8 cellular contexts compared by ENCODE assay signal in genomic region chr7:7569113-7569527, GRCh38. TPM values are rescaled to one million over a fixed set of nuclear protein-coding genes. Genes with fewer than 3 reads are reported as not detected.
DNase-seq lines count a peak whose midpoint lies in the region; ATAC-seq, FAIRE-seq and TF ChIP-seq lines count a peak whose summit lies in the region.

No MANE protein-coding gene starts in this region.

- no peaks in the 10 kb centered on the region for H3K27me3 Mint-ChIP-seq in GM23338 (ENCODE audit: insufficient read depth, low read depth, poor library complexity)

- peak overlapping the region; percentile 86 for H3K4me3 Mint-ChIP-seq in GM23338

- H3K4me1 Mint-ChIP-seq in GM23338 = peaks cover 18% of the 10 kb centered on the region; the same call in 2 of the 3 replicates

- peaks cover 17% of the 10 kb centered on the region for H4K20me1 ChIP-seq in GM23338 (replicated peaks; ENCODE audit: insufficient read depth)
- H4K20me1 ChIP-seq in hepatocyte (ENCODE audit: insufficient read depth, poor library complexity, severe bottlenecking) = no peaks in the 10 kb centered on the region

- H3F3A ChIP-seq in GM23338 (replicated peaks; ENCODE audit: low read depth) = peaks cover 4% of the 10 kb centered on the region; the same call in 1 of the 2 replicates

- H3K4me2 ChIP-seq in GM23338 (0 out of 2 replicates have a peak overlapping the region, but pooled peaks have one; percentile 93), hepatocyte (peak overlapping the region; percentile 90)

- peaks cover 8% of the 10 kb centered on the region; the same call in 1 of the 2 replicates for H3K9me2 ChIP-seq in GM23338 (ENCODE audit: insufficient read depth)
- no peaks in the 10 kb centered on the region for H3K9me2 ChIP-seq in hepatocyte (replicated peaks; ENCODE audit: insufficient read depth)

- peaks cover 22% of the 10 kb centered on the region for H3K4me1 ChIP-seq in GM23338 (ENCODE audit: insufficient read depth)
- peaks cover 25% of the 10 kb centered on the region for H3K4me1 ChIP-seq in hepatocyte (ENCODE audit: insufficient read depth)

- H2AFZ ChIP-seq in GM23338 (no peak overlapping the region), hepatocyte (no peak overlapping the region)

- H3K27ac Mint-ChIP-seq in GM23338 = 0 out of 2 replicates have a peak overlapping the region, but pooled peaks have one; percentile 7

- peak; percentile 89 for FAIRE-seq in GM18507 (lab: Jason Lieb, UNC)

- in situ Hi-C loops in G401 (cut with HindIII; ENCODE audit: low sequenced_read_pairs) = no loop called here

- peak; percentile 50 for DNase-seq in GM18507 (ENCODE audit: extremely low spot score, insufficient read length, low read depth)
- no peak for DNase-seq in GM23338 (ENCODE audit: low spot score)
- DNase-seq in NB4 (ENCODE audit: low read depth) = peak; percentile 66
- DNase-seq in hepatocyte (ENCODE audit: low spot score) = no peak
- DNase-seq in NK-92 (lab: John Stamatoyannopoulos, UW; ENCODE audit: unreplicated experiment) = no peak
- no peak for DNase-seq in RKO (ENCODE audit: low spot score)
- no peak for DNase-seq in G401 (ENCODE audit: low spot score)

- peak overlapping the region; percentile 88; the same call in 1 of the 2 replicates for H3K4me3 ChIP-seq in GM23338
- peak overlapping the region; percentile 91 for H3K4me3 ChIP-seq in NB4 (ENCODE audit: low read depth, low read length)
- H3K4me3 ChIP-seq in hepatocyte = no peak overlapping the region

- H3K36me3 ChIP-seq in GM23338 (ENCODE audit: insufficient read depth) (peaks cover 5% of the 10 kb centered on the region; the same call in 1 of the 2 replicates), hepatocyte (replicated peaks; ENCODE audit: insufficient read depth, low read depth) (no peaks in the 10 kb centered on the region)

- 78% methylated on average over 5 of the region's 5 CpGs for WGBS in hepatocyte (ENCODE audit: low lambda C conversion rate, missing lambda C conversion rate)

- H3K79me2 ChIP-seq in GM23338 (replicated peaks; ENCODE audit: insufficient read depth) (peaks cover 63% of the 10 kb centered on the region), hepatocyte (peaks cover 68% of the 10 kb centered on the region)

- peaks cover 15% of the 10 kb centered on the region for H3K9me3 Mint-ChIP-seq in GM23338

- no peak for TF ChIP-seq CTCF in GM23338 (conservative IDR thresholded peaks at IDR 0.05; ENCODE audit: low read depth in 2 of 2)
- TF ChIP-seq CTCF in NB4 (IDR thresholded peaks at IDR 0.05; ENCODE audit: low read depth, low read length) = no peak
- no peak for TF ChIP-seq CTCF in hepatocyte (IDR thresholded peaks at IDR 0.05; ENCODE audit: poor library complexity)

- no peak for TF ChIP-seq POLR2A in NB4 (IDR thresholded peaks at IDR 0.05; ENCODE audit: extremely low read depth, insufficient read length)

- peaks cover 31% of the 10 kb centered on the region for H3K36me3 Mint-ChIP-seq in GM23338 (ENCODE audit: low read depth)

- ATAC-seq in GM23338 (no peak), HG02970 (IDR thresholded peaks at IDR 0.05; ENCODE audit: low FRiP score, unreplicated experiment) (no peak)

- H3K27ac ChIP-seq in GM23338 (ENCODE audit: low read depth) (no peak overlapping the region), hepatocyte (no peak overlapping the region)

- no peaks in the 10 kb centered on the region for H3K9me3 ChIP-seq in hepatocyte (ENCODE audit: low read depth)

- H3K27me3 ChIP-seq in GM23338 (ENCODE audit: insufficient read depth) = no peaks in the 10 kb centered on the region
- H3K27me3 ChIP-seq in hepatocyte = no peaks in the 10 kb centered on the region

TF ChIP-seq in GM23338, 12 proteins besides CTCF, POLR2A, EP300 and RAD21 (continues in another document):
- TF ChIP-seq EZH2 (IDR thresholded peaks at IDR 0.05; ENCODE audit: low read depth, unreplicated experiment) (no peak), ZNF331 (CRISPR knock-in tag; IDR thresholded peaks at IDR 0.05; ENCODE audit: low read depth) (no peak), POLR2AphosphoS5 (IDR thresholded peaks at IDR 0.05; ENCODE audit: low read depth) (no peak), REST (IDR thresholded peaks at IDR 0.05; ENCODE audit: unreplicated experiment) (no peak), ZNF114 (CRISPR knock-in tag; IDR thresholded peaks at IDR 0.05) (no peak), JUNB (IDR thresholded peaks at IDR 0.05; ENCODE audit: unreplicated experiment) (no peak)

RNA-seq across cellular contexts. Expression of gene MIOS, which starts 2.4 kb away (rescaled TPM):
- total RNA-seq in GM23338 (2014; rRNA removed; shearing (Covaris generic)) = 85.7 and 95.7 TPM in 2 replicates
- polyA plus RNA-seq in GM23338 (2016; fragmentation: Nextera tagmentation; extraction: Ambion mirVana) (11.3 and 13.1 TPM in 2 replicates), hepatocyte (22.9 and 24.0 TPM in 2 replicates)
- 48.0 and 50.8 TPM in 2 replicates for total RNA-seq in hepatocyte
- 188 and 224 TPM in 2 replicates for total RNA-seq in G401 (2014; rRNA removed; shearing (Covaris generic))

RNA-seq across cellular contexts. Expression of gene COL28A1, which starts 33.4 kb away (rescaled TPM):
- total RNA-seq in GM23338 (2014; rRNA removed; shearing (Covaris generic)) = 0.27 and 0.31 TPM in 2 replicates
- polyA plus RNA-seq in GM23338 (2016; fragmentation: Nextera tagmentation; extraction: Ambion mirVana) (0.70 and 0.80 TPM in 2 replicates), hepatocyte (0.28 and 0.32 TPM in 2 replicates)
- total RNA-seq in hepatocyte = 0.47 and 1.1 TPM in 2 replicates
- total RNA-seq in G401 (2014; rRNA removed; shearing (Covaris generic)) = not detected in 2 replicates

Comparison
In these comparisons a context has a peak if more than half of its experiments do, and no peak if none do; other contexts are left out.
1. DNase-seq: peak in GM18507 (single experiment) and NB4 (single experiment); none in GM23338 (single experiment), hepatocyte (single experiment), NK-92 (single experiment), RKO (single experiment) and G401 (single experiment).